7 cellular contexts compared by ENCODE assay signal in genomic region chr2:45578056-45578843, GRCh38. TPM values are rescaled to one million over a fixed set of nuclear protein-coding genes. Genes with fewer than 3 reads are reported as not detected.
A peak's percentile ranks its signal among the peaks of the same experiment; 100 is the strongest.
DNase-seq lines count a peak whose midpoint lies in the region; ATAC-seq and TF ChIP-seq lines count a peak whose summit lies in the region.

No MANE protein-coding gene starts in this region.

- no peak overlapping the region for H3K27ac ChIP-seq in lower lobe of right lung

- CTCF ChIA-PET in activated naive CD4-positive, alpha-beta T cell treated with anti-CD3 and anti-CD28 coated beads for 36 hours (lab: Charles Lee), result interaction anchor here (0.6 kb wide), 1 partner anchor 31 kb away, joined by 5 read pairs; no protein-coding TSS in a partner anchor

- TF ChIP-seq CTCF in LNCAP (IDR thresholded peaks at IDR 0.05) (peak; percentile 27; the same call in 1 of the 2 replicates), lower lobe of right lung (IDR thresholded peaks at IDR 0.05) (peak; percentile 41)

- intact Hi-C loops in activated naive CD4-positive, alpha-beta T cell treated with anti-CD3 and anti-CD28 coated beads for 36 hours (cut with micrococcal nuclease), result loop anchor here (1.0 kb wide), 2 partner anchors 84 to 597 kb away; no protein-coding TSS in a partner anchor
- intact Hi-C loops in lower lobe of right lung (cut with DNase I), result no loop called here

- no peaks in the 10 kb centered on the region for H3K4me1 ChIP-seq in lower lobe of right lung

- H3K36me3 ChIP-seq in lower lobe of right lung, result peaks cover 13% of the 10 kb centered on the region

- H3K4me1 Mint-ChIP-seq in activated naive CD4-positive, alpha-beta T cell treated with anti-CD3 and anti-CD28 coated beads for 36 hours (ENCODE audit: low read depth), result peaks cover 2% of the 10 kb centered on the region

- peaks cover 11% of the 10 kb centered on the region for H3K36me3 Mint-ChIP-seq in activated naive CD4-positive, alpha-beta T cell treated with anti-CD3 and anti-CD28 coated beads for 36 hours (ENCODE audit: low read depth)

- H3K4me3 Mint-ChIP-seq in activated naive CD4-positive, alpha-beta T cell treated with anti-CD3 and anti-CD28 coated beads for 36 hours, result no peak overlapping the region

- H3K9me3 ChIP-seq in lower lobe of right lung, result no peaks in the 10 kb centered on the region

- H3K4me3 ChIP-seq in lower lobe of right lung, result no peak overlapping the region

- no peaks in the 10 kb centered on the region for H3K27me3 Mint-ChIP-seq in activated naive CD4-positive, alpha-beta T cell treated with anti-CD3 and anti-CD28 coated beads for 36 hours (ENCODE audit: low read depth)

- H3K27ac Mint-ChIP-seq in activated naive CD4-positive, alpha-beta T cell treated with anti-CD3 and anti-CD28 coated beads for 36 hours, result no peak overlapping the region

- DNase-seq in GDM1 (lab: John Stamatoyannopoulos, UW) (peak; percentile 42), lower lobe of right lung (peak; percentile 34)
- peak; percentile 40 for DNase-seq in activated naive CD4-positive, alpha-beta T cell treated with anti-CD3 and anti-CD28 coated beads for 36 hours

- ATAC-seq in lower lobe of right lung, result peak; percentile 64 to 70
- ATAC-seq in GM18907 (IDR thresholded peaks at IDR 0.05; ENCODE audit: unreplicated experiment), result no peak
- no peak for ATAC-seq in HG03108 (IDR thresholded peaks at IDR 0.05; ENCODE audit: unreplicated experiment)
- ATAC-seq in HG03139 (IDR thresholded peaks at IDR 0.05; ENCODE audit: unreplicated experiment), result no peak

- no peaks in the 10 kb centered on the region for H3K9me3 Mint-ChIP-seq in activated naive CD4-positive, alpha-beta T cell treated with anti-CD3 and anti-CD28 coated beads for 36 hours

- H3K27me3 ChIP-seq in lower lobe of right lung (ENCODE audit: low read depth), result no peaks in the 10 kb centered on the region

RNA-seq across cellular contexts. Expression of gene SRBD1, which starts 32.8 kb away (rescaled TPM):
- 10 to 100 TPM; 21.3 to 22.6 TPM for total RNA-seq in activated naive CD4-positive, alpha-beta T cell treated with anti-CD3 and anti-CD28 coated beads for 36 hours
- 15.4 TPM for total RNA-seq in lower lobe of right lung

Comparison
In these comparisons a context has a peak if more than half of its experiments do, and no peak if none do; other contexts are left out.
1. ATAC-seq: peak in lower lobe of right lung (2 of 2); none in GM18907 (single experiment), HG03108 (single experiment) and HG03139 (single experiment).
2. Peak in every context shown above with its lines, with median percentiles within 50 percentile points of each other: DNase-seq.